9 cellular contexts compared by ENCODE assay signal in the genomic region with DNA sequence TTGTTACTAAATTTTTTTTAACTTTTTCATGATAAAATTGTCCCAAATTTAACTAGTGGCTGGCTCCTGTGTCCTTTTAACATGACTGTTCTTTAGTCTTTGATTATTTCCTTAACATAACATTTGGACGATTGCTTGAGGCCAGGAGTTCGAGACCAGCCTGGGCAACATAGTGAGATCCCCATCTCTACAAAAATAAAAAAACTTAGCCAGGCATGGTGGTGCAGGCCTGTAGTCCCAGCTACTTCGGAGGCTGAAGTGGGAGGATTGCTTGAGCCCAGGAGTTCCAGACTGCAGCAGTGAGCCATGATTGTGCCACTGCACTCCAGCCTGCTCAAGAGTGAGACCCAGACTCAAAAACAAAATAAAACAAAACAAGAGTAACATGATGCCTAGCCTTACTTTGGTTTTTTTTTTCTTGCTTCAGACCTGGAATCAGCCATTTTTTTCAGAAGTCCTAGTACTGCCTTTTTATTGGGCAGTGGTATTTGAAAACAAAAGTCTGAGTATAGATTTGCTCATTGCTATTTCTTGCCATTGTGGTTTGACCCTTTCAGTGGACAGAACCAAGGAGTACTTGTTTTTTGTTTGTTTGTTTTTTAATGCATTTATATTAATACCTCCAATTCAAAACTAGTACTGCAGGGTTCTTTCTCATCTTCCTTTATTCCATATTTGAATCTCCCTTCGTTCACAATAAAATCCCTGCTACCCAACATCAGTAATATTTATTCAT. TPM values are rescaled to one million over a fixed set of nuclear protein-coding genes. Genes with fewer than 3 reads are reported as not detected.
A peak's percentile ranks its signal among the peaks of the same experiment; 100 is the strongest.
DNase-seq lines count a peak whose midpoint lies in the region; ATAC-seq, FAIRE-seq and TF ChIP-seq lines count a peak whose summit lies in the region.
"Had no signal": no experiment of that assay in that cellular context is flagged by ENCODE, and none has a peak within 500 bp of the region (broad histone marks: within the 10 kb centered on the region; RNA-seq: fewer than 3 reads in every experiment).

No MANE protein-coding gene starts in this region.

- H3K9ac ChIP-seq in trophoblast cell (ENCODE audit: low read length), result no peak overlapping the region

- H3K27me3 ChIP-seq in GM06990 (replicated peaks; ENCODE audit: control insufficient read depth, insufficient read depth, low read length) (no peaks in the 10 kb centered on the region), trophoblast cell (ENCODE audit: insufficient read depth, low read length) (no peaks in the 10 kb centered on the region)

- peak overlapping the region; percentile 22; the same call in 1 of the 2 replicates for H3K4me3 ChIP-seq in GM06990 (replicated peaks; ENCODE audit: low read depth, low read length)
- H3K4me3 ChIP-seq in trophoblast cell (ENCODE audit: low read depth, low read length), result no peak overlapping the region

- H3K4me1 ChIP-seq in trophoblast cell (ENCODE audit: control insufficient read depth in 1 of 2, insufficient read depth in 2 of 2, low read length in 2 of 2), result peaks cover 10 to 14% of the 10 kb centered on the region in 2 experiments

- peak overlapping the region; percentile 28 for H3K4me3 Mint-ChIP-seq in endothelial cell (ENCODE audit: unreplicated experiment)

- no peaks in the 10 kb centered on the region for H3K9me3 ChIP-seq in trophoblast cell (ENCODE audit: insufficient read depth, low read depth, low read length)

- peak overlapping the region; percentile 72 for H3K4ac ChIP-seq in trophoblast cell (ENCODE audit: low read depth, low read length)

- no peak overlapping the region for H4K8ac ChIP-seq in trophoblast cell (ENCODE audit: low read depth, low read length)

- no peaks in the 10 kb centered on the region for H3K79me1 ChIP-seq in trophoblast cell (ENCODE audit: low read length)

- H4K91ac ChIP-seq in trophoblast cell (ENCODE audit: low read depth, low read length), result no peak overlapping the region

- no peak for FAIRE-seq in HTR-8/SVneo (lab: Jason Lieb, UNC)
- FAIRE-seq: colon had no signal

- DNase-seq in GM06990 (ENCODE audit: extremely low read depth, insufficient read length), result no peak
- DNase-seq in NCI-H2171 (lab: John Stamatoyannopoulos, UW), result peak; percentile 16
- no peak for DNase-seq in endothelial cell (ENCODE audit: low spot score)
- no peak for DNase-seq in trophoblast cell
- no peak for DNase-seq in NCI-H748 (lab: John Stamatoyannopoulos, UW; ENCODE audit: unreplicated experiment)
- DNase-seq in HTR-8/SVneo (ENCODE audit: insufficient read length, low spot score), result no peak
- DNase-seq: posterior cingulate gyrus had no signal

- H2AK5ac ChIP-seq in trophoblast cell (ENCODE audit: low read length), result no peak overlapping the region

- H2AFZ ChIP-seq in trophoblast cell (ENCODE audit: insufficient read depth, low read length, poor library complexity), result no peak overlapping the region

- H3K4me1 Mint-ChIP-seq in endothelial cell (ENCODE audit: unreplicated experiment), result peaks cover 40% of the 10 kb centered on the region

- no peak overlapping the region for H2BK5ac ChIP-seq in trophoblast cell (ENCODE audit: low read depth, low read length, poor library complexity)

- no peak overlapping the region for H3K27ac ChIP-seq in trophoblast cell (ENCODE audit: low read depth, low read length)

- no peak for ATAC-seq in esophagus mucosa

- H3K79me2 ChIP-seq in trophoblast cell (ENCODE audit: control insufficient read depth, insufficient read depth, low read length, poor library complexity), result no peaks in the 10 kb centered on the region

- TF ChIP-seq CTCF in GM06990 (IDR thresholded peaks at IDR 0.05; ENCODE audit: insufficient read depth, low read length, poor library complexity, severe bottlenecking) (no peak), endothelial cell (IDR thresholded peaks at IDR 0.05; ENCODE audit: unreplicated experiment) (no peak)

- H3K18ac ChIP-seq in trophoblast cell (ENCODE audit: low read length), result no peak overlapping the region

- H4K12ac ChIP-seq in trophoblast cell (ENCODE audit: low read depth, low read length), result no peak overlapping the region

- H3K14ac ChIP-seq in trophoblast cell (ENCODE audit: low read length), result no peak overlapping the region

- no peak overlapping the region for H2BK120ac ChIP-seq in trophoblast cell (ENCODE audit: insufficient read depth, low read length, poor library complexity)

- H2BK12ac ChIP-seq in trophoblast cell (ENCODE audit: low read length), result no peak overlapping the region

- no peak overlapping the region for H3K23ac ChIP-seq in trophoblast cell (ENCODE audit: low read length)

- H3K36me3 ChIP-seq in GM06990 (ENCODE audit: control insufficient read depth, insufficient read depth, low read length) (no peaks in the 10 kb centered on the region), trophoblast cell (ENCODE audit: control insufficient read depth in 1 of 2, insufficient read depth in 2 of 2, low read length in 2 of 2) (no peaks in the 10 kb centered on the region)

- no CpG with 5 or more reads among the region's 4 CpGs for WGBS in trophoblast cell (ENCODE audit: extremely low coverage, insufficient coverage, insufficient read length)

- H3K27ac Mint-ChIP-seq in endothelial cell (ENCODE audit: unreplicated experiment), result no peak overlapping the region

- H3K4me2 ChIP-seq in trophoblast cell (ENCODE audit: low read length), result no peak overlapping the region

- H3K27me3 Mint-ChIP-seq in endothelial cell (ENCODE audit: unreplicated experiment), result peaks cover 8% of the 10 kb centered on the region

- no peaks in the 10 kb centered on the region for H3K9me3 Mint-ChIP-seq in endothelial cell (ENCODE audit: unreplicated experiment)

- peaks cover 23% of the 10 kb centered on the region for H3K36me3 Mint-ChIP-seq in endothelial cell (ENCODE audit: low read depth, unreplicated experiment)

RNA-seq across cellular contexts. Expression of a gene that starts 4.8 kb away (rescaled TPM):
- 17.1 TPM for total RNA-seq in endothelial cell (ENCODE audit: unreplicated experiment)
- polyA plus RNA-seq in trophoblast cell (2013), result 4.7 and 5.2 TPM in 2 replicates
- total RNA-seq in esophagus mucosa, result 8.8 TPM

RNA-seq across cellular contexts. Expression of a gene that starts 5.0 kb away (rescaled TPM):
- 14.3 TPM for total RNA-seq in endothelial cell (ENCODE audit: unreplicated experiment)
- 6.4 and 6.6 TPM in 2 replicates for polyA plus RNA-seq in trophoblast cell (2013)
- total RNA-seq in esophagus mucosa, result 8.2 TPM
